ENCODE assay signal across 1 cellular context in genomic region chr14:103390605-103391004, GRCh38.
TF ChIP-seq lines count a peak whose summit lies in the region.

No MANE protein-coding gene starts in this region.

TF ChIP-seq in GM23338, 12 proteins besides CTCF, POLR2A, EP300 and RAD21 (continued from another document):
- TF ChIP-seq REST (IDR thresholded peaks at IDR 0.05; ENCODE audit: unreplicated experiment) = no peak
TF ChIP-seq in GM23338: peak in this region for 0.
